Comparison of ENCODE assay signal across 1 cellular context in the genomic region with DNA sequence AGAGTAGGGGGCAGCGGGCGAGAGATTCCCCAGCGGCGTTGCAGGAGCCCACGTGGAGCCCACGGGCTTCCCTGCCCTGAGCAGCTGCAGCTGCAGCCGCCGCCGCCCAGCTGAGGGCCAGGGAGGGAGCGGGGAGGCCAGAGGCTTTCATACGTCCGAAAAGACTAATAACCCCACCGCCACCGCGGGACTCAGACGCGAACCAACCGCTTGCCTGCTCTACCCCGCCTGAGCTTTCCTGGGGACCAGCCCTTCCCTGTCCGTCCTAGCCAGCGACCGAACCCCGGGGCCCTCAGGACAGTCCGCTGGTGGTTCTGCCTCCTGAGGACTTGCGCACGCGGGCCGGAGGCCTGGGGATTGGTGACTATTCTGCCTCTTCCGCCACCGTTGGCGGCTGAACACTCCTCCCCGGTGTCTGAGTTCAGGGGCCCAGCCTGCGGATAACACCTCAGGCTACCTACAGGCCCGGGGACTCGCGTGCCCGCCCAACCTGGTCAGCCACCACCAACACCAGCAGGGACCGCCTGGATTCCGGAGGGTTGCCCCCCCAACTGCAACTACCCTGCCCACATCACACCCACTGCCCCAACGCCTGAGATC.
TF ChIP-seq lines count a peak whose summit lies in the region.

No MANE protein-coding gene starts in this region.

TF ChIP-seq in GM23338, 12 proteins besides CTCF, POLR2A, EP300 and RAD21 (continued from another document):
- TF ChIP-seq, protein P1, sequence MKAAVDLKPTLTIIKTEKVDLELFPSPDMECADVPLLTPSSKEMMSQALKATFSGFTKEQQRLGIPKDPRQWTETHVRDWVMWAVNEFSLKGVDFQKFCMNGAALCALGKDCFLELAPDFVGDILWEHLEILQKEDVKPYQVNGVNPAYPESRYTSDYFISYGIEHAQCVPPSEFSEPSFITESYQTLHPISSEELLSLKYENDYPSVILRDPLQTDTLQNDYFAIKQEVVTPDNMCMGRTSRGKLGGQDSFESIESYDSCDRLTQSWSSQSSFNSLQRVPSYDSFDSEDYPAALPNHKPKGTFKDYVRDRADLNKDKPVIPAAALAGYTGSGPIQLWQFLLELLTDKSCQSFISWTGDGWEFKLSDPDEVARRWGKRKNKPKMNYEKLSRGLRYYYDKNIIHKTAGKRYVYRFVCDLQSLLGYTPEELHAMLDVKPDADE (IDR thresholded peaks at IDR 0.05) = no peak
- peak; percentile 68 for TF ChIP-seq POLR2AphosphoS5 (IDR thresholded peaks at IDR 0.05; ENCODE audit: low read depth)
